ENCODE assay signal across 28 cellular contexts in the genomic region with DNA sequence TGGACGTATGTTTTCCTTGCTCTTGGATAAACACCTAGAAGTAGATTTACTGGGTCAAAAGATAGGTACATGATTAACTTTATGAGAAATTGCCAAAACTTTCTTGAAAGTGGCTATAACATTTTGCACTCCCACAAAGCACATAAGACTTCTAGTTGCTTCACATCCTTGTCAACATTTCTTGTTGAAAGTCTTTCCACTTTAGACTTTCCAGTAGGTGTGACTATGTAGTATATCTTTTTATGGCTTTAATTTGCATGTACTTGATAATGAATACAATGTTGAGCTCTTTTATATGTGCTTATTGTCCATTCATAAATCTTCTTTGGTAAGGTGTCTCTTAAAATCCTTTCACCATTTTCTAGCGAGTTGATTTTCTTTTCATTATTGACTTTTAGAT.
"Had no signal": no experiment of that assay in that cellular context is flagged by ENCODE, and none has a peak within 500 bp of the region (broad histone marks: within the 10 kb centered on the region; RNA-seq: fewer than 3 reads in every experiment).

No MANE protein-coding gene starts in this region.

- H3K27ac ChIP-seq: neural progenitor cell, ovary, parathyroid adenoma, psoas muscle, right lobe of liver, sigmoid colon, spleen, suprapubic skin, testis, tibial artery, transverse colon, upper lobe of right lung, uterus had no signal

- ATAC-seq: natural killer cell; psoas muscle; right cardiac atrium; right lobe of liver; stimulated activated memory B cell treated with anti-CD40 and anti-IgM and Interleukin-4, amounts not matched to agents 10 μg/mL and 1 μg/mL and 100 μg/mL, for 72 hours; stimulated activated naive CD8-positive, alpha-beta T cell treated with anti-CD3 and anti-CD28 coated beads, Interleukin-15, amount 100 ng/mL, for 72 hours; stimulated activated naive CD8-positive, alpha-beta T cell treated with anti-CD3 and anti-CD28 coated beads, Interleukin-15, Interleukin-2, amounts not matched to agents 100 U/mL and 50 U/mL, for 24 hours; upper lobe of right lung had no signal

- H3K27me3 ChIP-seq: neural progenitor cell, ovary, right lobe of liver, sigmoid colon, suprapubic skin, testis, tibial artery, upper lobe of right lung, uterus had no signal

- H3K4me3 ChIP-seq: neural progenitor cell, ovary, psoas muscle, right lobe of liver, sigmoid colon, smooth muscle cell, spleen, suprapubic skin, testis, tibial artery, transverse colon, upper lobe of right lung, uterus had no signal

- DNase-seq: natural killer cell; occipital lobe; ovary; posterior cingulate gyrus; psoas muscle; right cardiac atrium; right lobe of liver; sigmoid colon; spleen; stimulated activated CD4-positive, alpha-beta T cell treated with anti-CD3 and anti-CD28 coated beads, Interleukin-12 subunit alpha, Interleukin-12 subunit beta, amount 100 ng/mL, for 4 hours; stimulated activated CD4-positive, alpha-beta T cell treated with anti-CD3 and anti-CD28 coated beads, Interleukin-1b, Interleukin-23, amount 100 ng/mL, for 48 hours; stimulated activated CD4-positive, alpha-beta T cell treated with anti-CD3 and anti-CD28 coated beads, Interleukin-4, amount 100 ng/mL, for 1 hour; stimulated activated CD4-positive, alpha-beta T cell treated with anti-CD3 and anti-CD28 coated beads, Interleukin-4, amount 100 ng/mL, for 4 hours; stimulated activated CD8-positive, alpha-beta memory T cell treated with anti-CD3 and anti-CD28 coated beads, Interleukin-4, amount 100 ng/mL, for 48 hours; stimulated activated naive CD4-positive, alpha-beta T cell; stimulated activated naive CD8-positive, alpha-beta T cell treated with anti-CD3 and anti-CD28 coated beads, Interleukin-15, amount 100 ng/mL, for 72 hours; stimulated activated naive CD8-positive, alpha-beta T cell treated with anti-CD3 and anti-CD28 coated beads, Interleukin-15, Interleukin-2, amounts not matched to agents 100 U/mL and 50 U/mL, for 24 hours; substantia nigra; testis; tibial artery; transverse colon; upper lobe of right lung; uterus had no signal

- H3K36me3 ChIP-seq: neural progenitor cell, ovary, right lobe of liver, sigmoid colon, spleen, suprapubic skin, tibial artery, transverse colon, upper lobe of right lung, uterus had no signal

- H3K4me1 ChIP-seq: neural progenitor cell, parathyroid adenoma, psoas muscle, right lobe of liver, sigmoid colon, spleen, suprapubic skin, testis, tibial artery, upper lobe of right lung, uterus had no signal

- H3K9me3 ChIP-seq: ovary, psoas muscle, right lobe of liver, suprapubic skin, testis, transverse colon, upper lobe of right lung, uterus had no signal
